ENCODE assay signal across 1 cellular context in the genomic region with DNA sequence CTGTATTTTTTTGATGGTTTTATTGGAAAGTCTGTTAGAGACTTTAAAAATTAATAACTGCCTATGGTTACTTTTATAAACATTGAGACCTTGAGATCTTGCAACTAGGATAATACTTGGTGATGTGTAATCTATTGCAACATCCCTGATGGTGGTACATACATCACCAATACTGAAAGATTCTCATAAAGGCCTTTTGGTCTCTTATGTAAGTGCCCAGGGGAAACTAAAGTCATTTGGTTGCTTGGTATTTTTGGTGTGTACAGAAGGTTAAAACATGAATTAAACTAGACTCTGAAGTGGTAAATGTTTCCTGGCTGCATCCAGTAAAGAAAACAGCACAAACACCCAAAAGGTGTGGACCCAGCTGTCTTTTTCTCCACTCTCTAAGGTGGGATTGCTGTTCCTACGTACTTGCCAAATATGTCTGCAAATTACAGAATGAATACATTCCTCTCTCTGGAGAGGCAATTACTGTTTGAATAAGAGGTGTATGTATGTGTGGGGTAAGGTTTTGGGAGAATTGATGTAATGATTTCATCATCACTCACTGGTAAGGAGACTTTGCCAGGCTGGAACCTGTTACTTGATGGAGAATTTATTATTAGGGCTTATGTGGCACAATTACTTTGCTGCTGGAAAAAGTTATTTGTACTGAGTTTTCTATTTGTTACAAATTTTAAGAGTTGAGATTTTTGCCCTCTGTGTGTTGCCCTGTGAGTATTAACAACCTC.
TF ChIP-seq lines count a peak whose summit lies in the region.

No MANE protein-coding gene starts in this region.

TF ChIP-seq in WTC11, 78 proteins besides CTCF, POLR2A, EP300 and RAD21 (continued from another document):
- TF ChIP-seq, protein P1, sequence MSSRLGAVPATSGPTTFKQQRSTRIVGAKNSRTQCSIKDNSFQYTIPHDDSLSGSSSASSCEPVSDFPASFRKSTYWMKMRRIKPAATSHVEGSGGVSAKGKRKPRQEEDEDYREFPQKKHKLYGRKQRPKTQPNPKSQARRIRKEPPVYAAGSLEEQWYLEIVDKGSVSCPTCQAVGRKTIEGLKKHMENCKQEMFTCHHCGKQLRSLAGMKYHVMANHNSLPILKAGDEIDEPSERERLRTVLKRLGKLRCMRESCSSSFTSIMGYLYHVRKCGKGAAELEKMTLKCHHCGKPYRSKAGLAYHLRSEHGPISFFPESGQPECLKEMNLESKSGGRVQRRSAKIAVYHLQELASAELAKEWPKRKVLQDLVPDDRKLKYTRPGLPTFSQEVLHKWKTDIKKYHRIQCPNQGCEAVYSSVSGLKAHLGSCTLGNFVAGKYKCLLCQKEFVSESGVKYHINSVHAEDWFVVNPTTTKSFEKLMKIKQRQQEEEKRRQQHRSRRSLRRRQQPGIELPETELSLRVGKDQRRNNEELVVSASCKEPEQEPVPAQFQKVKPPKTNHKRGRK (CRISPR knock-in tag; IDR thresholded peaks at IDR 0.05; ENCODE audit: borderline replicate concordance): no peak
- no peak for TF ChIP-seq FOXJ3 (CRISPR knock-in tag; IDR thresholded peaks at IDR 0.05; ENCODE audit: borderline replicate concordance)
- no peak for TF ChIP-seq MLX (CRISPR knock-in tag; IDR thresholded peaks at IDR 0.05)
- TF ChIP-seq FOXK1 (CRISPR knock-in tag; IDR thresholded peaks at IDR 0.05): no peak
- TF ChIP-seq E2F5 (CRISPR knock-in tag; IDR thresholded peaks at IDR 0.05): no peak
